8 cellular contexts compared by ENCODE assay signal in the genomic region with DNA sequence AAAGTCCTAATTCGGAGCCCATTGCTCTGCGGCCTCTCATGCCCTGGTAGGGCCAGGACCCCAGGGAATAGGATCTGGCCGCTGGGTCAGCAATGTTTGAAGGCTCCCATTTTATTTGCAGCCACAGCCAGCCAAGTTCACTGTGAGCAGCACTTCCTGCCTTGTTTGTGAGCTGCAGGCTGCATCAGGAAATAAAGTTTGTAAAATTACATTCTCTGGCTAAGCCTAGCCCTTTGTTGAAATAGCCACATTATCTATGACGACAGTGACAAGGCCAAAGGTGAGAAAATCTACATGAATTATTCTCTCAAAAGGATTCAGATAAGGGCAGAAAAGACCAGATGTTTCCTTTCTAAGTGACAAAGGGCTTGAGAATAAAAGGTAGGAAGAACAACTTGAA. TPM values are rescaled to one million over a fixed set of nuclear protein-coding genes. Genes with fewer than 3 reads are reported as not detected.
DNase-seq lines count a peak whose midpoint lies in the region; ATAC-seq and TF ChIP-seq lines count a peak whose summit lies in the region.

No MANE protein-coding gene starts in this region.

- H3K4me1 Mint-ChIP-seq in CD8-positive, alpha-beta T cell (ENCODE audit: low read depth): peaks cover 34% of the 10 kb centered on the region
- H3K4me1 Mint-ChIP-seq in natural killer cell treated with Interleukin-12 subunit alpha and Interleukin-12 subunit beta and Interleukin-15 and Interleukin-18, amount 100 ng/mL, for 72 hours (ENCODE audit: low read depth in 2 of 2): peaks cover 42 to 43% of the 10 kb centered on the region in 2 donors

- no peaks in the 10 kb centered on the region for H3K9me3 Mint-ChIP-seq in CD8-positive, alpha-beta T cell
- no peaks in the 10 kb centered on the region for H3K9me3 Mint-ChIP-seq in natural killer cell treated with Interleukin-12 subunit alpha and Interleukin-12 subunit beta and Interleukin-15 and Interleukin-18, amount 100 ng/mL, for 72 hours

- WGBS in esophagus muscularis mucosa: 53% methylated on average over 4 of the region's 4 CpGs

- no peak for TF ChIP-seq CTCF in CD8-positive, alpha-beta T cell (IDR thresholded peaks at IDR 0.05)
- TF ChIP-seq CTCF in esophagus muscularis mucosa (IDR thresholded peaks at IDR 0.05): no peak

- peak overlapping the region; percentile 43 for H3K4me3 Mint-ChIP-seq in CD8-positive, alpha-beta T cell
- peak overlapping the region; percentile 91 for H3K4me3 Mint-ChIP-seq in natural killer cell treated with Interleukin-12 subunit alpha and Interleukin-12 subunit beta and Interleukin-15 and Interleukin-18, amount 100 ng/mL, for 72 hours

- CTCF ChIA-PET in CD8-positive, alpha-beta T cell (lab: Charles Lee): interaction anchor here (1.3 to 2.5 kb wide), 3 partner anchors 22 to 37 kb away, joined by 3 to 12 read pairs (median 8); no protein-coding TSS in a partner anchor

- POLR2A ChIA-PET in CD8-positive, alpha-beta T cell (lab: Charles Lee): interaction anchor here (0.6 to 2.2 kb wide), 5 partner anchors 22 to 629 kb away, joined by 3 to 10 read pairs (median 4); no protein-coding TSS in a partner anchor

- peaks cover 2% of the 10 kb centered on the region for H3K36me3 Mint-ChIP-seq in CD8-positive, alpha-beta T cell
- no peaks in the 10 kb centered on the region for H3K36me3 Mint-ChIP-seq in natural killer cell treated with Interleukin-12 subunit alpha and Interleukin-12 subunit beta and Interleukin-15 and Interleukin-18, amount 100 ng/mL, for 72 hours

- peak in 2 of 7 experiments; percentile 20 to 53 for DNase-seq in CD8-positive, alpha-beta T cell
- DNase-seq in RKO (ENCODE audit: low spot score): peak; percentile 86
- DNase-seq in esophagus muscularis mucosa (ENCODE audit: extremely low spot score): no peak
- peak; percentile 62 for DNase-seq in natural killer cell treated with Interleukin-12 subunit alpha and Interleukin-12 subunit beta and Interleukin-15 and Interleukin-18, amount 100 ng/mL, for 72 hours (ENCODE audit: low spot score)
- DNase-seq in NCI-H1930 (lab: John Stamatoyannopoulos, UW): no peak
- DNase-seq in C1 segment of cervical spinal cord (lab: John Stamatoyannopoulos, UW): no peak

- intact Hi-C loops in CD8-positive, alpha-beta T cell (cut with DNase I, micrococcal nuclease): loop anchor here (1.0 to 5.0 kb wide), 5 partner anchors 23 to 535 kb away; a partner anchor contains a TSS
- intact Hi-C loops in esophagus muscularis mucosa (cut with DNase I): loop anchor here (2.0 kb wide), 1 partner anchor 23 kb away; a partner anchor contains a TSS

- TF ChIP-seq POLR2A in esophagus muscularis mucosa (IDR thresholded peaks at IDR 0.05; ENCODE audit: low read depth): no peak

- H3K27me3 Mint-ChIP-seq in CD8-positive, alpha-beta T cell (ENCODE audit: low read depth): no peaks in the 10 kb centered on the region
- H3K27me3 Mint-ChIP-seq in natural killer cell treated with Interleukin-12 subunit alpha and Interleukin-12 subunit beta and Interleukin-15 and Interleukin-18, amount 100 ng/mL, for 72 hours: no peaks in the 10 kb centered on the region

- H3K4me3 ChIP-seq in CD8-positive, alpha-beta T cell (ENCODE audit: low read depth, low read length): no peak overlapping the region
- H3K4me3 ChIP-seq in esophagus muscularis mucosa: peak overlapping the region in 1 of 4 donors; percentile 58

- no peak overlapping the region for H3K27ac ChIP-seq in CD8-positive, alpha-beta T cell (ENCODE audit: low read depth, low read length)
- peak overlapping the region; percentile 94 to 98 (median 95) for H3K27ac ChIP-seq in esophagus muscularis mucosa (replicated peaks in 1 of 4)

- peak overlapping the region; percentile 97 for H3K27ac Mint-ChIP-seq in CD8-positive, alpha-beta T cell
- peak overlapping the region; percentile 95 to 97 for H3K27ac Mint-ChIP-seq in natural killer cell treated with Interleukin-12 subunit alpha and Interleukin-12 subunit beta and Interleukin-15 and Interleukin-18, amount 100 ng/mL, for 72 hours

- no peaks in the 10 kb centered on the region for H3K36me3 ChIP-seq in CD8-positive, alpha-beta T cell (ENCODE audit: insufficient read depth, low read length)
- no peaks in the 10 kb centered on the region for H3K36me3 ChIP-seq in esophagus muscularis mucosa

- peaks cover 25% of the 10 kb centered on the region for H3K4me1 ChIP-seq in CD8-positive, alpha-beta T cell (ENCODE audit: insufficient read depth, low read length)
- H3K4me1 ChIP-seq in esophagus muscularis mucosa: peaks cover 32 to 43% (median 39%) of the 10 kb centered on the region in 4 donors

- no peak for TF ChIP-seq EP300 in esophagus muscularis mucosa (IDR thresholded peaks at IDR 0.05)

- H3K9me3 ChIP-seq in CD8-positive, alpha-beta T cell (ENCODE audit: low read length): no peaks in the 10 kb centered on the region
- H3K9me3 ChIP-seq in esophagus muscularis mucosa: no peaks in the 10 kb centered on the region

- peak; percentile 9 for ATAC-seq in CD8-positive, alpha-beta T cell
- no peak for ATAC-seq in natural killer cell treated with Interleukin-12 subunit alpha and Interleukin-12 subunit beta and Interleukin-15 and Interleukin-18, amount 100 ng/mL, for 72 hours
- ATAC-seq in HG03565 (IDR thresholded peaks at IDR 0.05; ENCODE audit: unreplicated experiment) (no peak), HG03520 (IDR thresholded peaks at IDR 0.05; ENCODE audit: unreplicated experiment) (no peak)

- no peaks in the 10 kb centered on the region for H3K27me3 ChIP-seq in CD8-positive, alpha-beta T cell (ENCODE audit: insufficient read depth, low read length)
- no peaks in the 10 kb centered on the region for H3K27me3 ChIP-seq in esophagus muscularis mucosa

RNA-seq across cellular contexts. Expression of a gene that starts 23.7 kb away (rescaled TPM):
- 10 to 100 TPM; 34.2 to 34.5 TPM for total RNA-seq in CD8-positive, alpha-beta T cell
- 1,000 to 10,000 TPM; 1,385 to 1,873 (median 1,661) TPM for total RNA-seq in esophagus muscularis mucosa
- 100 to 1,000 TPM; 101 to 119 TPM for total RNA-seq in natural killer cell treated with Interleukin-12 subunit alpha and Interleukin-12 subunit beta and Interleukin-15 and Interleukin-18, amount 100 ng/mL, for 72 hours

Comparison
In these comparisons a context has a peak if more than half of its experiments do, and no peak if none do; other contexts are left out.
1. DNase-seq: peak in RKO (single experiment) and natural killer cell treated with Interleukin-12 subunit alpha and Interleukin-12 subunit beta and Interleukin-15 and Interleukin-18, amount 100 ng/mL, for 72 hours (single experiment); none in esophagus muscularis mucosa (single experiment), NCI-H1930 (0 of 2) and C1 segment of cervical spinal cord (0 of 14).
2. RNA of a gene that starts 23.7 kb away (total RNA-seq): 1,385 to 1,873 TPM in esophagus muscularis mucosa; 101 to 119 TPM in natural killer cell treated with Interleukin-12 subunit alpha and Interleukin-12 subunit beta and Interleukin-15 and Interleukin-18, amount 100 ng/mL, for 72 hours and 34.2 to 34.5 TPM in CD8-positive, alpha-beta T cell; every median in the first group is over 10 times any median in the second.